In the genomic region with DNA sequence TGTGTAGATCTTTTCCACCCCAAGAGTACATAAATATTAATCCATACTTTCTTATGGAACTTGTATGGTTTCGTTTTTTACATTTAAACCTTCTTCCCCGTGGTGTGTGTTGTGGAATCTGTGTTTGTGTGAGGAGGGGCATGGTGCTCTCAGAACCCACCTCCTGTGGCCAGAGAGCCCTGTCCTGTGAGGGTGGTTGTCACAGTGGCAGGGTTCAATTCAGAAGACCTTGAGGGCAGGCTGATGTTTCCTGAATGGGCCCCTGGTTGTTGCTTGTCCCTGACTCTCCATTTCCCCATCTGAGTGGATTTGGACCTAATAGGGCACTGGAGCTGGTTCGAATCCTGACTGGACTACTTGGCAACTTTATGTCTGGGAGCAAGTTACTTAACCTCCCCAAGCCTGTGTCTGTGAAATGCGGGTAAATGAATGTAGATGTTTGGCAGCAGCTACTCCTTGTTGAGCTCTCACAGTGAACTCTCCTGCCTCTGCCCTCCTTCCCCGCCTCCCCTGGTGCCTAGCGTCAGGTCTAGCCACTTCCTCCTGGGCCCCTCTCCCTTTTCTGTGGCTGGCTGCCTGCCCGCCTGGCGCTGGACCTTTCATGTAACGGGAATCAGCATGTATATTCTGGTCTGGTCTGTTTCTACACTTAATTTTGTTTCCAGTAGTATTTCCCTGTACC, we compare ENCODE assay signal across 8 cellular contexts. TPM values are rescaled to one million over a fixed set of nuclear protein-coding genes. Genes with fewer than 3 reads are reported as not detected.
DNase-seq lines count a peak whose midpoint lies in the region; ATAC-seq and TF ChIP-seq lines count a peak whose summit lies in the region.

No MANE protein-coding gene starts in this region.

- no peaks in the 10 kb centered on the region for H3K27me3 ChIP-seq in HUES48 (ENCODE audit: control insufficient read depth, insufficient read depth, low read length)

- H3K36me3 ChIP-seq in HUES48 (ENCODE audit: control insufficient read depth, insufficient read depth, low read length): no peaks in the 10 kb centered on the region

- no peaks in the 10 kb centered on the region for H3K9me3 ChIP-seq in HUES48 (ENCODE audit: control insufficient read depth, insufficient read depth, low read length)

- DNase-seq in CMK (ENCODE audit: low read depth): peak; percentile 65
- no peak for DNase-seq in WTC11 (ENCODE audit: low spot score)
- no peak for DNase-seq in epithelial cell of prostate (ENCODE audit: low read depth, low spot score)
- DNase-seq in natural killer cell treated with Interleukin-12 subunit alpha and Interleukin-12 subunit beta and Interleukin-15 and Interleukin-18, amount 100 ng/mL, for 72 hours (ENCODE audit: low spot score): no peak
- no peak for DNase-seq in NCI-H524 (lab: John Stamatoyannopoulos, UW)
- DNase-seq in endothelial cell (ENCODE audit: low spot score): no peak

- ATAC-seq in WTC11: peak; percentile 53
- ATAC-seq in natural killer cell treated with Interleukin-12 subunit alpha and Interleukin-12 subunit beta and Interleukin-15 and Interleukin-18, amount 100 ng/mL, for 72 hours: peak in 1 of 2 donors; percentile 12
- no peak for ATAC-seq in HG03520 (IDR thresholded peaks at IDR 0.05; ENCODE audit: unreplicated experiment)

- TF ChIP-seq CTCF in WTC11 (IDR thresholded peaks at IDR 0.05) (no peak), endothelial cell (IDR thresholded peaks at IDR 0.05; ENCODE audit: unreplicated experiment) (no peak)

- H3K27ac Mint-ChIP-seq in WTC11: 0 out of 2 replicates have a peak overlapping the region, but pooled peaks have one; percentile 2
- peak overlapping the region; percentile 99 to 100 for H3K27ac Mint-ChIP-seq in natural killer cell treated with Interleukin-12 subunit alpha and Interleukin-12 subunit beta and Interleukin-15 and Interleukin-18, amount 100 ng/mL, for 72 hours
- no peak overlapping the region for H3K27ac Mint-ChIP-seq in endothelial cell (ENCODE audit: unreplicated experiment)

- no peak overlapping the region for H3K4me3 ChIP-seq in HUES48 (ENCODE audit: low read depth, low read length)

- H3K4me3 Mint-ChIP-seq in WTC11 (no peak overlapping the region), endothelial cell (ENCODE audit: unreplicated experiment) (no peak overlapping the region)
- H3K4me3 Mint-ChIP-seq in natural killer cell treated with Interleukin-12 subunit alpha and Interleukin-12 subunit beta and Interleukin-15 and Interleukin-18, amount 100 ng/mL, for 72 hours: peak overlapping the region; percentile 98

- peaks cover 55% of the 10 kb centered on the region for H3K4me1 ChIP-seq in HUES48 (ENCODE audit: control insufficient read depth, insufficient read depth, low read length)

- H3K4me1 Mint-ChIP-seq in WTC11 (peaks cover 55% of the 10 kb centered on the region), endothelial cell (ENCODE audit: unreplicated experiment) (peaks cover 43% of the 10 kb centered on the region)
- H3K4me1 Mint-ChIP-seq in natural killer cell treated with Interleukin-12 subunit alpha and Interleukin-12 subunit beta and Interleukin-15 and Interleukin-18, amount 100 ng/mL, for 72 hours (ENCODE audit: low read depth in 2 of 2): peaks cover 82 to 89% of the 10 kb centered on the region in 2 donors

- CTCF ChIA-PET in WTC11 (lab: Charles Lee): interaction anchor here (0.5 to 1.2 kb wide), 6 partner anchors 12 to 96 kb away, joined by 3 to 11 read pairs (median 3); no protein-coding TSS in a partner anchor

- H3K27ac ChIP-seq in HUES48 (ENCODE audit: low read depth, low read length) (peak overlapping the region; percentile 32), epithelial cell of prostate (peak overlapping the region; percentile 100)

- H3K9me3 Mint-ChIP-seq in WTC11: no peaks in the 10 kb centered on the region
- no peaks in the 10 kb centered on the region for H3K9me3 Mint-ChIP-seq in natural killer cell treated with Interleukin-12 subunit alpha and Interleukin-12 subunit beta and Interleukin-15 and Interleukin-18, amount 100 ng/mL, for 72 hours
- H3K9me3 Mint-ChIP-seq in endothelial cell (ENCODE audit: unreplicated experiment): no peaks in the 10 kb centered on the region

- H3K27me3 Mint-ChIP-seq in WTC11 (ENCODE audit: low read depth) (no peaks in the 10 kb centered on the region), endothelial cell (ENCODE audit: unreplicated experiment) (peaks cover under 1% of the 10 kb centered on the region)
- H3K27me3 Mint-ChIP-seq in natural killer cell treated with Interleukin-12 subunit alpha and Interleukin-12 subunit beta and Interleukin-15 and Interleukin-18, amount 100 ng/mL, for 72 hours: no peaks in the 10 kb centered on the region

- POLR2A ChIA-PET in WTC11 (lab: Charles Lee): interaction anchor here (1.5 kb wide), 2 partner anchors 57 to 69 kb away, joined by 3 to 4 read pairs; a partner anchor contains a TSS

- H3K36me3 Mint-ChIP-seq in WTC11 (no peaks in the 10 kb centered on the region), endothelial cell (ENCODE audit: low read depth, unreplicated experiment) (peaks cover 6% of the 10 kb centered on the region)
- peaks cover 29% of the 10 kb centered on the region for H3K36me3 Mint-ChIP-seq in natural killer cell treated with Interleukin-12 subunit alpha and Interleukin-12 subunit beta and Interleukin-15 and Interleukin-18, amount 100 ng/mL, for 72 hours

- no peak overlapping the region for H3K9ac ChIP-seq in HUES48 (ENCODE audit: low read depth, low read length)

TF ChIP-seq in WTC11, 78 proteins besides CTCF, POLR2A, EP300 and RAD21 (continues in another document):
- TF ChIP-seq, protein P1, sequence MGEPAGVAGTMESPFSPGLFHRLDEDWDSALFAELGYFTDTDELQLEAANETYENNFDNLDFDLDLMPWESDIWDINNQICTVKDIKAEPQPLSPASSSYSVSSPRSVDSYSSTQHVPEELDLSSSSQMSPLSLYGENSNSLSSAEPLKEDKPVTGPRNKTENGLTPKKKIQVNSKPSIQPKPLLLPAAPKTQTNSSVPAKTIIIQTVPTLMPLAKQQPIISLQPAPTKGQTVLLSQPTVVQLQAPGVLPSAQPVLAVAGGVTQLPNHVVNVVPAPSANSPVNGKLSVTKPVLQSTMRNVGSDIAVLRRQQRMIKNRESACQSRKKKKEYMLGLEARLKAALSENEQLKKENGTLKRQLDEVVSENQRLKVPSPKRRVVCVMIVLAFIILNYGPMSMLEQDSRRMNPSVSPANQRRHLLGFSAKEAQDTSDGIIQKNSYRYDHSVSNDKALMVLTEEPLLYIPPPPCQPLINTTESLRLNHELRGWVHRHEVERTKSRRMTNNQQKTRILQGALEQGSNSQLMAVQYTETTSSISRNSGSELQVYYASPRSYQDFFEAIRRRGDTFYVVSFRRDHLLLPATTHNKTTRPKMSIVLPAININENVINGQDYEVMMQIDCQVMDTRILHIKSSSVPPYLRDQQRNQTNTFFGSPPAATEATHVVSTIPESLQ (CRISPR knock-in tag; IDR thresholded peaks at IDR 0.05): no peak
- no peak for TF ChIP-seq CREB1 (CRISPR knock-in tag; IDR thresholded peaks at IDR 0.05)
- TF ChIP-seq, protein P2, sequence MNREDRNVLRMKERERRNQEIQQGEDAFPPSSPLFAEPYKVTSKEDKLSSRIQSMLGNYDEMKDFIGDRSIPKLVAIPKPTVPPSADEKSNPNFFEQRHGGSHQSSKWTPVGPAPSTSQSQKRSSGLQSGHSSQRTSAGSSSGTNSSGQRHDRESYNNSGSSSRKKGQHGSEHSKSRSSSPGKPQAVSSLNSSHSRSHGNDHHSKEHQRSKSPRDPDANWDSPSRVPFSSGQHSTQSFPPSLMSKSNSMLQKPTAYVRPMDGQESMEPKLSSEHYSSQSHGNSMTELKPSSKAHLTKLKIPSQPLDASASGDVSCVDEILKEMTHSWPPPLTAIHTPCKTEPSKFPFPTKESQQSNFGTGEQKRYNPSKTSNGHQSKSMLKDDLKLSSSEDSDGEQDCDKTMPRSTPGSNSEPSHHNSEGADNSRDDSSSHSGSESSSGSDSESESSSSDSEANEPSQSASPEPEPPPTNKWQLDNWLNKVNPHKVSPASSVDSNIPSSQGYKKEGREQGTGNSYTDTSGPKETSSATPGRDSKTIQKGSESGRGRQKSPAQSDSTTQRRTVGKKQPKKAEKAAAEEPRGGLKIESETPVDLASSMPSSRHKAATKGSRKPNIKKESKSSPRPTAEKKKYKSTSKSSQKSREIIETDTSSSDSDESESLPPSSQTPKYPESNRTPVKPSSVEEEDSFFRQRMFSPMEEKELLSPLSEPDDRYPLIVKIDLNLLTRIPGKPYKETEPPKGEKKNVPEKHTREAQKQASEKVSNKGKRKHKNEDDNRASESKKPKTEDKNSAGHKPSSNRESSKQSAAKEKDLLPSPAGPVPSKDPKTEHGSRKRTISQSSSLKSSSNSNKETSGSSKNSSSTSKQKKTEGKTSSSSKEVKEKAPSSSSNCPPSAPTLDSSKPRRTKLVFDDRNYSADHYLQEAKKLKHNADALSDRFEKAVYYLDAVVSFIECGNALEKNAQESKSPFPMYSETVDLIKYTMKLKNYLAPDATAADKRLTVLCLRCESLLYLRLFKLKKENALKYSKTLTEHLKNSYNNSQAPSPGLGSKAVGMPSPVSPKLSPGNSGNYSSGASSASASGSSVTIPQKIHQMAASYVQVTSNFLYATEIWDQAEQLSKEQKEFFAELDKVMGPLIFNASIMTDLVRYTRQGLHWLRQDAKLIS (CRISPR knock-in tag; IDR thresholded peaks at IDR 0.05; ENCODE audit: borderline replicate concordance): no peak
- TF ChIP-seq, protein P3, sequence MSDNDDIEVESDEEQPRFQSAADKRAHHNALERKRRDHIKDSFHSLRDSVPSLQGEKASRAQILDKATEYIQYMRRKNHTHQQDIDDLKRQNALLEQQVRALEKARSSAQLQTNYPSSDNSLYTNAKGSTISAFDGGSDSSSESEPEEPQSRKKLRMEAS (CRISPR knock-in tag; IDR thresholded peaks at IDR 0.05): no peak
- no peak for TF ChIP-seq NFATC4 (CRISPR knock-in tag; IDR thresholded peaks at IDR 0.05)

RNA-seq across cellular contexts. Expression of a gene that starts 7.3 kb away (rescaled TPM):
- 28.7 to 38.1 TPM (median 31.7 TPM) in 3 replicates for total RNA-seq in WTC11 (2021)
- total RNA-seq in natural killer cell treated with Interleukin-12 subunit alpha and Interleukin-12 subunit beta and Interleukin-15 and Interleukin-18, amount 100 ng/mL, for 72 hours: 100 to 1,000 TPM; 432 to 571 TPM
- total RNA-seq in endothelial cell (ENCODE audit: unreplicated experiment): 43.4 TPM

RNA-seq across cellular contexts. Expression of a gene that starts 43.4 kb away (rescaled TPM):
- total RNA-seq in WTC11 (2021): 21.5 to 23.7 TPM (median 22.9 TPM) in 3 replicates
- total RNA-seq in natural killer cell treated with Interleukin-12 subunit alpha and Interleukin-12 subunit beta and Interleukin-15 and Interleukin-18, amount 100 ng/mL, for 72 hours: 10 to 100 TPM; 50.5 to 68.4 TPM
- total RNA-seq in endothelial cell (ENCODE audit: unreplicated experiment): 76.0 TPM

RNA-seq across cellular contexts. Expression of a gene that starts 47.4 kb away (rescaled TPM):
- total RNA-seq in WTC11 (2021) (1.5 to 2.5 TPM (median 1.7 TPM) in 3 replicates), endothelial cell (ENCODE audit: unreplicated experiment) (3.3 TPM)
- total RNA-seq in natural killer cell treated with Interleukin-12 subunit alpha and Interleukin-12 subunit beta and Interleukin-15 and Interleukin-18, amount 100 ng/mL, for 72 hours: 10 to 100 TPM; 10.8 to 12.6 TPM
